Comparison of ENCODE assay signal across 3 cellular contexts in genomic region chr18:25490316-25490715, GRCh38.
A peak's percentile ranks its signal among the peaks of the same experiment; 100 is the strongest.
TF ChIP-seq lines count a peak whose summit lies in the region.

No MANE protein-coding gene starts in this region.

TF ChIP-seq in HEK293T, 16 proteins besides CTCF, POLR2A, EP300 and RAD21 (continued from another document):
- TF ChIP-seq, protein P1, sequence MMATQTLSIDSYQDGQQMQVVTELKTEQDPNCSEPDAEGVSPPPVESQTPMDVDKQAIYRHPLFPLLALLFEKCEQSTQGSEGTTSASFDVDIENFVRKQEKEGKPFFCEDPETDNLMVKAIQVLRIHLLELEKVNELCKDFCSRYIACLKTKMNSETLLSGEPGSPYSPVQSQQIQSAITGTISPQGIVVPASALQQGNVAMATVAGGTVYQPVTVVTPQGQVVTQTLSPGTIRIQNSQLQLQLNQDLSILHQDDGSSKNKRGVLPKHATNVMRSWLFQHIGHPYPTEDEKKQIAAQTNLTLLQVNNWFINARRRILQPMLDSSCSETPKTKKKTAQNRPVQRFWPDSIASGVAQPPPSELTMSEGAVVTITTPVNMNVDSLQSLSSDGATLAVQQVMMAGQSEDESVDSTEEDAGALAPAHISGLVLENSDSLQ (IDR thresholded peaks at IDR 0.05) = peak; percentile 95
- TF ChIP-seq L3MBTL2 (conservative IDR thresholded peaks at IDR 0.05) = no peak

TF ChIP-seq in H1, 55 proteins besides CTCF, POLR2A, EP300 and RAD21 (continued from another document):
- no peak for TF ChIP-seq YY1 (IDR thresholded peaks at IDR 0.05; ENCODE audit: low read depth, low read length)
- no peak for TF ChIP-seq KDM1A (IDR thresholded peaks at IDR 0.05; ENCODE audit: borderline replicate concordance, low read length)
- no peak for TF ChIP-seq NANOG (IDR thresholded peaks at IDR 0.05; ENCODE audit: insufficient read depth, low read depth, low read length, poor library complexity, severe bottlenecking)
- TF ChIP-seq, protein P2, sequence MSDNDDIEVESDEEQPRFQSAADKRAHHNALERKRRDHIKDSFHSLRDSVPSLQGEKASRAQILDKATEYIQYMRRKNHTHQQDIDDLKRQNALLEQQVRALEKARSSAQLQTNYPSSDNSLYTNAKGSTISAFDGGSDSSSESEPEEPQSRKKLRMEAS (IDR thresholded peaks at IDR 0.05) = no peak
- no peak for TF ChIP-seq SIN3A (conservative IDR thresholded peaks at IDR 0.05 in 1 of 2, IDR thresholded peaks at IDR 0.05 in 1 of 2; ENCODE audit: low read depth in 1 of 2, low read length in 2 of 2)
- TF ChIP-seq RXRA (IDR thresholded peaks at IDR 0.05; ENCODE audit: insufficient read depth, low read depth, low read length) = no peak
- TF ChIP-seq SP1 (IDR thresholded peaks at IDR 0.05; ENCODE audit: low read depth, low read length) = no peak
- TF ChIP-seq FOSL1 (IDR thresholded peaks at IDR 0.05; ENCODE audit: insufficient read depth, low read depth, low read length) = no peak
TF ChIP-seq in H1: peak in this region for 0.

TF ChIP-seq in neural cell, 6 proteins besides CTCF, POLR2A, EP300 and RAD21:
- no peak for TF ChIP-seq REST (IDR thresholded peaks at IDR 0.05; ENCODE audit: borderline replicate concordance)
- no peak for TF ChIP-seq MXI1 (conservative IDR thresholded peaks at IDR 0.05; ENCODE audit: poor library complexity, severe bottlenecking)
- TF ChIP-seq EZH2 (IDR thresholded peaks at IDR 0.05; ENCODE audit: borderline replicate concordance, insufficient read depth, low read length, poor library complexity, severe bottlenecking) = no peak
- peak; percentile 10 for TF ChIP-seq POLR2AphosphoS5 (IDR thresholded peaks at IDR 0.05)
- TF ChIP-seq SMC3 (conservative IDR thresholded peaks at IDR 0.05; ENCODE audit: poor library complexity) = no peak
- no peak for TF ChIP-seq TAF1 (IDR thresholded peaks at IDR 0.05; ENCODE audit: low read depth)
